In genomic region chr6:158797331-158798202, GRCh38 we compare ENCODE assay signal across 10 cellular contexts. TPM values are rescaled to one million over a fixed set of nuclear protein-coding genes. Genes with fewer than 3 reads are reported as not detected.
DNase-seq lines count a peak whose midpoint lies in the region; ATAC-seq and TF ChIP-seq lines count a peak whose summit lies in the region.
"Had no signal": no experiment of that assay in that cellular context is flagged by ENCODE, and none has a peak within 500 bp of the region (broad histone marks: within the 10 kb centered on the region; RNA-seq: fewer than 3 reads in every experiment).

No MANE protein-coding gene starts in this region.

- CTCF ChIA-PET in activated CD4-positive, alpha-beta T cell treated with anti-CD3 and anti-CD28 coated beads, Interleukin-2, amount 10 ng/mL, durations not matched to agents 7 days and 5 days (lab: Charles Lee) = interaction anchor here (0.9 to 1.0 kb wide), 2 partner anchors 11 to 173 kb away, joined by 4 read pairs; no protein-coding TSS in a partner anchor

- TF ChIP-seq CTCF in testis (IDR thresholded peaks at IDR 0.05) = no peak

- no peaks in the 10 kb centered on the region for H3K27me3 ChIP-seq in testis

- no peaks in the 10 kb centered on the region for H3K9me3 Mint-ChIP-seq in activated CD4-positive, alpha-beta T cell treated with anti-CD3 and anti-CD28 coated beads, Interleukin-2, amount 10 ng/mL, durations not matched to agents 24 days and 14 days
- no peaks in the 10 kb centered on the region for H3K9me3 Mint-ChIP-seq in activated CD4-positive, alpha-beta T cell treated with anti-CD3 and anti-CD28 coated beads, Interleukin-2, amount 10 ng/mL, durations not matched to agents 7 days and 5 days
- no peaks in the 10 kb centered on the region for H3K9me3 Mint-ChIP-seq in activated T-helper 17 cell treated with anti-CD3 and anti-CD28 coated beads, Interleukin-2, amount 50 U/mL, for 72 hours

- H3K36me3 Mint-ChIP-seq in activated CD4-positive, alpha-beta T cell treated with anti-CD3 and anti-CD28 coated beads, Interleukin-2, amount 10 ng/mL, durations not matched to agents 24 days and 14 days (ENCODE audit: low read depth) = peaks cover 25% of the 10 kb centered on the region
- H3K36me3 Mint-ChIP-seq in activated CD4-positive, alpha-beta T cell treated with anti-CD3 and anti-CD28 coated beads, Interleukin-2, amount 10 ng/mL, durations not matched to agents 7 days and 5 days (ENCODE audit: low read depth) = peaks cover 49% of the 10 kb centered on the region
- H3K36me3 Mint-ChIP-seq in activated T-helper 17 cell treated with anti-CD3 and anti-CD28 coated beads, Interleukin-2, amount 50 U/mL, for 72 hours (ENCODE audit: low read depth) = peaks cover 87% of the 10 kb centered on the region

- no peaks in the 10 kb centered on the region for H3K9me3 ChIP-seq in testis

- H3K27ac Mint-ChIP-seq in activated CD4-positive, alpha-beta T cell treated with anti-CD3 and anti-CD28 coated beads, Interleukin-2, amount 10 ng/mL, durations not matched to agents 24 days and 14 days = peak overlapping the region; percentile 72
- H3K27ac Mint-ChIP-seq in activated CD4-positive, alpha-beta T cell treated with anti-CD3 and anti-CD28 coated beads, Interleukin-2, amount 10 ng/mL, durations not matched to agents 7 days and 5 days = no peak overlapping the region
- H3K27ac Mint-ChIP-seq in activated T-helper 17 cell treated with anti-CD3 and anti-CD28 coated beads, Interleukin-2, amount 50 U/mL, for 72 hours = peak overlapping the region; percentile 37

- peak overlapping the region in 1 of 2 donors; percentile 62 for H3K27ac ChIP-seq in testis

- H3K27me3 Mint-ChIP-seq in activated CD4-positive, alpha-beta T cell treated with anti-CD3 and anti-CD28 coated beads, Interleukin-2, amount 10 ng/mL, durations not matched to agents 24 days and 14 days = no peaks in the 10 kb centered on the region
- no peaks in the 10 kb centered on the region for H3K27me3 Mint-ChIP-seq in activated CD4-positive, alpha-beta T cell treated with anti-CD3 and anti-CD28 coated beads, Interleukin-2, amount 10 ng/mL, durations not matched to agents 7 days and 5 days
- no peaks in the 10 kb centered on the region for H3K27me3 Mint-ChIP-seq in activated T-helper 17 cell treated with anti-CD3 and anti-CD28 coated beads, Interleukin-2, amount 50 U/mL, for 72 hours

- H3K4me3 ChIP-seq in testis = no peak overlapping the region

- peak overlapping the region; percentile 35 for H3K4me3 Mint-ChIP-seq in activated CD4-positive, alpha-beta T cell treated with anti-CD3 and anti-CD28 coated beads, Interleukin-2, amount 10 ng/mL, durations not matched to agents 24 days and 14 days
- H3K4me3 Mint-ChIP-seq in activated CD4-positive, alpha-beta T cell treated with anti-CD3 and anti-CD28 coated beads, Interleukin-2, amount 10 ng/mL, durations not matched to agents 7 days and 5 days = no peak overlapping the region
- peak overlapping the region; percentile 48 for H3K4me3 Mint-ChIP-seq in activated T-helper 17 cell treated with anti-CD3 and anti-CD28 coated beads, Interleukin-2, amount 50 U/mL, for 72 hours

- WGBS in testis, 2 donors = 43 to 55% methylated on average over 3 of the region's 3 CpGs

- intact Hi-C loops in activated CD4-positive, alpha-beta T cell treated with anti-CD3 and anti-CD28 coated beads, Interleukin-2, amount 10 ng/mL, durations not matched to agents 24 days and 14 days (cut with micrococcal nuclease) = loop anchor here (1.0 to 2.0 kb wide), 2 partner anchors 17 to 73 kb away; no protein-coding TSS in a partner anchor
- intact Hi-C loops in testis (cut with DNase I; ENCODE audit: low total_unique reads) = no loop called here

- ATAC-seq in activated T-helper 17 cell treated with anti-CD3 and anti-CD28 coated beads, Interleukin-2, amount 50 U/mL, for 72 hours (replicated peaks) = peak; percentile 62
- no peak for ATAC-seq in GM19452 (IDR thresholded peaks at IDR 0.05; ENCODE audit: unreplicated experiment)

- peaks cover 65% of the 10 kb centered on the region for H3K4me1 Mint-ChIP-seq in activated CD4-positive, alpha-beta T cell treated with anti-CD3 and anti-CD28 coated beads, Interleukin-2, amount 10 ng/mL, durations not matched to agents 24 days and 14 days
- H3K4me1 Mint-ChIP-seq in activated CD4-positive, alpha-beta T cell treated with anti-CD3 and anti-CD28 coated beads, Interleukin-2, amount 10 ng/mL, durations not matched to agents 7 days and 5 days = peaks cover 81% of the 10 kb centered on the region
- peaks cover 42% of the 10 kb centered on the region for H3K4me1 Mint-ChIP-seq in activated T-helper 17 cell treated with anti-CD3 and anti-CD28 coated beads, Interleukin-2, amount 50 U/mL, for 72 hours

- POLR2A ChIA-PET in activated CD4-positive, alpha-beta T cell treated with anti-CD3 and anti-CD28 coated beads, Interleukin-2, amount 10 ng/mL, durations not matched to agents 7 days and 5 days (lab: Charles Lee) = no interaction called here

- TF ChIP-seq POLR2A in testis (IDR thresholded peaks at IDR 0.05) = no peak

- no peak for DNase-seq in activated CD4-positive, alpha-beta T cell treated with anti-CD3 and anti-CD28 coated beads, Interleukin-2, amount 10 ng/mL, durations not matched to agents 24 days and 14 days
- no peak for DNase-seq in activated CD4-positive, alpha-beta T cell treated with anti-CD3 and anti-CD28 coated beads, Interleukin-2, amount 10 ng/mL, durations not matched to agents 7 days and 5 days
- DNase-seq in glomerular visceral epithelial cell (ENCODE audit: extremely low spot score) = peak; percentile 36
- peak; percentile 75 for DNase-seq in stromal cell of bone marrow (ENCODE audit: low read depth)
- no peak for DNase-seq in testis
- DNase-seq in nucleus accumbens (lab: John Stamatoyannopoulos, UW) = no peak
- DNase-seq: activated CD4-positive, alpha-beta T cell treated with anti-CD3 and anti-CD28 coated beads for 1 hour; NCI-H2081 treated with DMSO at 0.1 percent for 48 hours had no signal

- H3K36me3 ChIP-seq in testis (ENCODE audit: low read depth, missing control alignments) = no peaks in the 10 kb centered on the region

- H3K4me1 ChIP-seq in testis = peaks cover 50% of the 10 kb centered on the region

RNA-seq across cellular contexts. Expression of gene EZR, which starts 21.6 kb away (rescaled TPM):
- total RNA-seq in activated CD4-positive, alpha-beta T cell treated with anti-CD3 and anti-CD28 coated beads, Interleukin-2, amount 10 ng/mL, durations not matched to agents 24 days and 14 days = 204 and 215 TPM in 2 replicates
- total RNA-seq in activated CD4-positive, alpha-beta T cell treated with anti-CD3 and anti-CD28 coated beads, Interleukin-2, amount 10 ng/mL, durations not matched to agents 7 days and 5 days = 100 to 1,000 TPM; 201 to 210 TPM
- 100 to 1,000 TPM; 159 to 212 TPM for total RNA-seq in activated T-helper 17 cell treated with anti-CD3 and anti-CD28 coated beads, Interleukin-2, amount 50 U/mL, for 72 hours
- 100 to 1,000 TPM; 164 to 199 TPM for total RNA-seq in testis
- 129 TPM for polyA plus RNA-seq in testis (ENCODE audit: insufficient read depth, low read depth, low replicate concordance)

Comparison
In these comparisons a context has a peak if more than half of its experiments do, and no peak if none do; other contexts are left out.
1. DNase-seq: peak in glomerular visceral epithelial cell (single experiment) and stromal cell of bone marrow (single experiment); none in activated CD4-positive, alpha-beta T cell treated with anti-CD3 and anti-CD28 coated beads, Interleukin-2, amount 10 ng/mL, durations not matched to agents 24 days and 14 days (single experiment), activated CD4-positive, alpha-beta T cell treated with anti-CD3 and anti-CD28 coated beads, Interleukin-2, amount 10 ng/mL, durations not matched to agents 7 days and 5 days (single experiment), testis (single experiment) and nucleus accumbens (0 of 56).